28 cellular contexts compared by ENCODE assay signal in genomic region chr22:19742160-19743066, GRCh38. TPM values are rescaled to one million over a fixed set of nuclear protein-coding genes. Genes with fewer than 3 reads are reported as not detected.
"Had no signal": no experiment of that assay in that cellular context is flagged by ENCODE, and none has a peak within 500 bp of the region (broad histone marks: within the 10 kb centered on the region; RNA-seq: fewer than 3 reads in every experiment).

No MANE protein-coding gene starts in this region.

- H3K27ac ChIP-seq: brain microvascular endothelial cell, cardiac muscle cell, KMS-11, Peyer's patch, RWPE1, SJCRH30, VCaP had no signal

- ATAC-seq: activated CD8-positive, alpha-beta T cell treated with anti-CD3 and anti-CD28 coated beads for 36 hours; activated T-cell treated with anti-CD3 and anti-CD28 coated beads, Interleukin-2, amount 50 U/mL, for 72 hours had no signal

- H3K4me2 ChIP-seq: KMS-11, SK-N-SH had no signal

- H3K9ac ChIP-seq: KMS-11, SK-N-SH had no signal

- H3K27me3 ChIP-seq: brain microvascular endothelial cell, cardiac muscle cell, Peyer's patch, SJCRH30 had no signal

- DNase-seq: activated CD4-positive, CD25-positive, alpha-beta regulatory T cell; activated CD8-positive, alpha-beta memory T cell treated with anti-CD3 and anti-CD28 coated beads, Interleukin-2, amount 50 U/mL, for 4 hours; activated CD8-positive, alpha-beta T cell treated with anti-CD3 and anti-CD28 coated beads for 36 hours; activated gamma-delta T cell treated with Interleukin-2 at 50 U/mL for 16 hours; activated naive CD4-positive, alpha-beta T cell treated with anti-CD3 and anti-CD28 coated beads, Interleukin-2, amount 10 ng/mL, durations not matched to agents 7 days and 5 days; activated naive CD8-positive, alpha-beta T cell treated with anti-CD3 and anti-CD28 coated beads for 36 hours; activated T-cell treated with anti-CD3 and anti-CD28 coated beads, Interleukin-2, amount 50 U/mL, for 72 hours; brain microvascular endothelial cell; cerebellar nuclear complex; NCI-H1694; NCI-H2029; NCI-H2107; NCI-H2171 treated with DMSO at 0.1 percent for 48 hours; NCI-H226; NCI-H526; NCI-H82; Peyer's patch; Right ventricle myocardium superior; SJCRH30; SK-N-SH; T-helper 1 cell had no signal

- H3K9me3 ChIP-seq: Peyer's patch, SJCRH30, SK-N-SH had no signal

- H3K4me3 ChIP-seq: cardiac muscle cell, Peyer's patch, SJCRH30 had no signal

- H3K36me3 ChIP-seq: brain microvascular endothelial cell, cardiac muscle cell, Peyer's patch, SJCRH30 had no signal

- H3K4me1 ChIP-seq: Peyer's patch had no signal

RNA-seq across cellular contexts. Expression of gene TBX1, which starts 18.2 kb away (rescaled TPM):
- total RNA-seq: activated CD8-positive, alpha-beta T cell treated with anti-CD3 and anti-CD28 coated beads for 36 hours; activated naive CD8-positive, alpha-beta T cell treated with anti-CD3 and anti-CD28 coated beads for 36 hours; MCF 10A had no signal
- polyA plus RNA-seq: SK-N-SH had no signal

RNA-seq across cellular contexts. Expression of gene GP1BB, which starts 19.1 kb away (rescaled TPM):
- total RNA-seq: activated CD8-positive, alpha-beta T cell treated with anti-CD3 and anti-CD28 coated beads for 36 hours; activated naive CD8-positive, alpha-beta T cell treated with anti-CD3 and anti-CD28 coated beads for 36 hours; activated T-helper 2 cell treated with anti-CD3 and anti-CD28 coated beads, Interferon-gamma antibody, Interleukin-2, Interleukin-4, amounts not matched to agents 10 μg/mL and 5 μg/mL and 100 μg/mL, durations not matched to agents 14 hours and 24 hours and 36 hours; Right ventricle myocardium superior; T-helper 2 cell treated with Interferon-gamma antibody and Interleukin-4, amounts not matched to agents 100 ng/mL and 5 ng/mL, for 36 hours had no signal

RNA-seq across cellular contexts. Expression of gene SEPTIN5, which starts 28.1 kb away (rescaled TPM):
- total RNA-seq: T-helper 2 cell treated with Interferon-gamma antibody and Interleukin-4, amounts not matched to agents 100 ng/mL and 5 ng/mL, for 36 hours had no signal
